9 cellular contexts compared by ENCODE assay signal in genomic region chr3:127002195-127003174, GRCh38. TPM values are rescaled to one million over a fixed set of nuclear protein-coding genes. Genes with fewer than 3 reads are reported as not detected.
DNase-seq lines count a peak whose midpoint lies in the region; ATAC-seq and TF ChIP-seq lines count a peak whose summit lies in the region.
"Had no signal": no experiment of that assay in that cellular context is flagged by ENCODE, and none has a peak within 500 bp of the region (broad histone marks: within the 10 kb centered on the region; RNA-seq: fewer than 3 reads in every experiment).

No MANE protein-coding gene starts in this region.

- ATAC-seq in RWPE2 (ENCODE audit: low read depth) (peak; percentile 75), HG02678 (IDR thresholded peaks at IDR 0.05; ENCODE audit: unreplicated experiment) (no peak), HG03521 (IDR thresholded peaks at IDR 0.05; ENCODE audit: unreplicated experiment) (no peak)

- peaks cover 18% of the 10 kb centered on the region for H3K4me1 ChIP-seq in BE2C
- H3K4me1 ChIP-seq in RWPE2 (ENCODE audit: insufficient read depth, poor library complexity, severe bottlenecking), result peaks cover 19% of the 10 kb centered on the region

- no peaks in the 10 kb centered on the region for H3K27me3 Mint-ChIP-seq in neural crest cell (ENCODE audit: low read depth)
- no peaks in the 10 kb centered on the region for H3K27me3 Mint-ChIP-seq in activated CD4-positive, alpha-beta T cell treated with anti-CD3 and anti-CD28 coated beads, Interleukin-2, amount 10 ng/mL, durations not matched to agents 7 days and 5 days
- H3K27me3 Mint-ChIP-seq: activated naive CD8-positive, alpha-beta T cell had no signal

- no peaks in the 10 kb centered on the region for H3K9me3 Mint-ChIP-seq in neural crest cell
- no peaks in the 10 kb centered on the region for H3K9me3 Mint-ChIP-seq in activated CD4-positive, alpha-beta T cell treated with anti-CD3 and anti-CD28 coated beads, Interleukin-2, amount 10 ng/mL, durations not matched to agents 7 days and 5 days

- H3K4me3 ChIP-seq in BE2C (ENCODE audit: low read depth, low read length) (no peak overlapping the region), RWPE2 (ENCODE audit: severe bottlenecking) (no peak overlapping the region), fibroblast of pulmonary artery (replicated peaks; ENCODE audit: low read depth, low read length) (no peak overlapping the region)

- TF ChIP-seq CTCF in BE2C (IDR thresholded peaks at IDR 0.05; ENCODE audit: low read depth, low read length) (peak; percentile 47), RWPE2 (IDR thresholded peaks at IDR 0.05; ENCODE audit: poor library complexity, severe bottlenecking) (peak; percentile 83), fibroblast of pulmonary artery (IDR thresholded peaks at IDR 0.05; ENCODE audit: low read length, missing control alignments) (peak; percentile 52), neural crest cell (conservative IDR thresholded peaks at IDR 0.05) (peak; percentile 54)

- peak; percentile 81 for DNase-seq in BE2C
- no peak for DNase-seq in RWPE2 (ENCODE audit: low spot score)
- DNase-seq in fibroblast of pulmonary artery (ENCODE audit: low read depth), result peak; percentile 92
- peak; percentile 56 for DNase-seq in neural crest cell (ENCODE audit: low read depth, low spot score)
- no peak for DNase-seq in RPMI8226
- no peak for DNase-seq in activated CD4-positive, alpha-beta T cell treated with anti-CD3 and anti-CD28 coated beads, Interleukin-2, amount 10 ng/mL, durations not matched to agents 7 days and 5 days

- no peaks in the 10 kb centered on the region for H3K27me3 ChIP-seq in BE2C
- no peaks in the 10 kb centered on the region for H3K27me3 ChIP-seq in RWPE2 (ENCODE audit: insufficient read depth, poor library complexity, severe bottlenecking)

- H3K36me3 Mint-ChIP-seq in neural crest cell (ENCODE audit: low read depth), result no peaks in the 10 kb centered on the region
- no peaks in the 10 kb centered on the region for H3K36me3 Mint-ChIP-seq in activated CD4-positive, alpha-beta T cell treated with anti-CD3 and anti-CD28 coated beads, Interleukin-2, amount 10 ng/mL, durations not matched to agents 7 days and 5 days (ENCODE audit: low read depth)
- H3K36me3 Mint-ChIP-seq: activated naive CD8-positive, alpha-beta T cell had no signal

- H3K27ac ChIP-seq in RWPE2 (ENCODE audit: poor library complexity, severe bottlenecking), result peak overlapping the region; percentile 77

- peaks cover 13% of the 10 kb centered on the region for H3K36me3 ChIP-seq in BE2C
- H3K36me3 ChIP-seq in RWPE2 (ENCODE audit: low read depth), result peaks cover 4% of the 10 kb centered on the region

- H3K9me3 ChIP-seq in BE2C (no peaks in the 10 kb centered on the region), RWPE2 (ENCODE audit: severe bottlenecking) (no peaks in the 10 kb centered on the region)

- H3K4me1 Mint-ChIP-seq in neural crest cell, result peaks cover 13% of the 10 kb centered on the region
- no peaks in the 10 kb centered on the region for H3K4me1 Mint-ChIP-seq in activated CD4-positive, alpha-beta T cell treated with anti-CD3 and anti-CD28 coated beads, Interleukin-2, amount 10 ng/mL, durations not matched to agents 7 days and 5 days

- H3K4me3 Mint-ChIP-seq in neural crest cell, result no peak overlapping the region
- H3K4me3 Mint-ChIP-seq in activated CD4-positive, alpha-beta T cell treated with anti-CD3 and anti-CD28 coated beads, Interleukin-2, amount 10 ng/mL, durations not matched to agents 7 days and 5 days, result no peak overlapping the region
- H3K4me3 Mint-ChIP-seq: activated naive CD8-positive, alpha-beta T cell had no signal

- POLR2A ChIA-PET in activated CD4-positive, alpha-beta T cell treated with anti-CD3 and anti-CD28 coated beads, Interleukin-2, amount 10 ng/mL, durations not matched to agents 7 days and 5 days (lab: Charles Lee), result no interaction called here

- H3K27ac Mint-ChIP-seq in neural crest cell (ENCODE audit: unreplicated experiment), result peak overlapping the region; percentile 27
- no peak overlapping the region for H3K27ac Mint-ChIP-seq in activated CD4-positive, alpha-beta T cell treated with anti-CD3 and anti-CD28 coated beads, Interleukin-2, amount 10 ng/mL, durations not matched to agents 7 days and 5 days
- H3K27ac Mint-ChIP-seq: activated naive CD8-positive, alpha-beta T cell had no signal

- CTCF ChIA-PET in activated CD4-positive, alpha-beta T cell treated with anti-CD3 and anti-CD28 coated beads, Interleukin-2, amount 10 ng/mL, durations not matched to agents 7 days and 5 days (lab: Charles Lee), result no interaction called here

RNA-seq across cellular contexts. Expression of gene PLXNA1, which starts 19.6 kb away (rescaled TPM):
- 261 TPM for polyA plus RNA-seq in BE2C (2012; ENCODE audit: insufficient read depth, insufficient read length, low read depth)
- total RNA-seq in neural crest cell, result 90.4 and 94.0 TPM in 2 replicates
- 1 to 10 TPM; 3.8 to 3.9 TPM for total RNA-seq in activated CD4-positive, alpha-beta T cell treated with anti-CD3 and anti-CD28 coated beads, Interleukin-2, amount 10 ng/mL, durations not matched to agents 7 days and 5 days

Comparison
In these comparisons a context has a peak if more than half of its experiments do, and no peak if none do; other contexts are left out.
1. DNase-seq: peak in BE2C (single experiment), fibroblast of pulmonary artery (single experiment) and neural crest cell (single experiment); none in RWPE2 (single experiment), RPMI8226 (single experiment) and activated CD4-positive, alpha-beta T cell treated with anti-CD3 and anti-CD28 coated beads, Interleukin-2, amount 10 ng/mL, durations not matched to agents 7 days and 5 days (single experiment).
2. RNA of gene PLXNA1, which starts 19.6 kb away (total RNA-seq): 90.4 to 94.0 TPM in neural crest cell; 3.8 to 3.9 TPM in activated CD4-positive, alpha-beta T cell treated with anti-CD3 and anti-CD28 coated beads, Interleukin-2, amount 10 ng/mL, durations not matched to agents 7 days and 5 days; every median in the first group is over 10 times any median in the second.
3. Peak in every context shown above with its lines, with median percentiles within 50 percentile points of each other: CTCF ChIP-seq.